13 cellular contexts compared by ENCODE assay signal in the genomic region with DNA sequence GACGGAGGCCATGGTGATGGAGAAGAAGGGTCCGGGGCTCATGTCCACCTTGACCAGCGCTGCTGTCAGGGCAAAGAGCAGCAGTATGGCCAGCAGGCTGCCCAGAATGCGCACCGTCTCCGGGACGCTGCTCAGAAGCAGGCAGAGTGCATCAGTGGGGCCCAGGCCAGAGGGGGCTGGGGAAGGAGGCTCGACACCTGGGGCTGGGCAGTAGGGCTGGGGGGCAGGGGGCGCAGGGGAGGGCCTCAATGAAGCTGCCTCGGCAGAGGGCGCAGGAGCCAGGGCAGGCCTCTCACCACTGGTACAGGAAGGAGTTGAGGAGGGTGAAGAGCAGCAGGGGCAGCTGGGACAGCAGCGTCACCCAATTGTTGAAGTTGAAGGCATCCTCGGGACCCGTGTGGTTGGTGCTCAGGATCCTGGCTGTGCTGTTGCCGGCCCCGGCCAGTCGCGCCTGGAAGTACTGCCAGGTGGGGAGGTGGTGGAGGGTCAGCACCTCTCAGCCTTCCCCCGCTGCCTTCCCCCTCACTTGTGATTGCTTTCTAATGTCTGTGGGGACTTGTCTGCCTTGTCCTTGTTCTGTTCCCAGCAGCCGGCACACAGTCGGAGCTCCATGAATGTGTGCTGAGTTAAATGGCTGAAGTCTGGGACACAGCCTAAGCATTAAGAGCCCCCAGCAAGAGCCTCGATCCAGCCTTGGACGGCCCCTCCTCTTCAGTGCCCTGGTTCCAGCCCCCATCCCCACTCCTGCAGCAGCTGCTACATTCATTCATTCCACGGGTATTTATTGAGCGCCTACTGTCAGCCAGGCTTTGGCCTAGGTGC. TPM values are rescaled to one million over a fixed set of nuclear protein-coding genes. Genes with fewer than 3 reads are reported as not detected.
DNase-seq lines count a peak whose midpoint lies in the region; TF ChIP-seq lines count a peak whose summit lies in the region.
"Had no signal": no experiment of that assay in that cellular context is flagged by ENCODE, and none has a peak within 500 bp of the region (broad histone marks: within the 10 kb centered on the region; RNA-seq: fewer than 3 reads in every experiment).

No MANE protein-coding gene starts in this region.

- DNase-seq in NB4 (ENCODE audit: low read depth), result peak; percentile 6
- DNase-seq in chondrocyte (ENCODE audit: low spot score), result peak; percentile 81
- DNase-seq in neural crest cell (ENCODE audit: low read depth, low spot score), result no peak
- DNase-seq in NOMO-1 treated with dmso at 0.1 percent for 144 hours (lab: John Stamatoyannopoulos, UW; ENCODE audit: unreplicated experiment), result no peak
- DNase-seq in dorsolateral prefrontal cortex, result no peak
- no peak for DNase-seq in nucleus accumbens (lab: John Stamatoyannopoulos, UW)
- DNase-seq: caudate nucleus; DMS 273 treated with DMSO at 0.1 percent for 48 hours; MM.1S; occipital lobe; stimulated activated CD4-positive, alpha-beta T cell treated with anti-CD3 and anti-CD28 coated beads, Interleukin-4, amount 100 ng/mL, for 4 hours; T-helper 9 cell had no signal

- intact Hi-C loops in dorsolateral prefrontal cortex (cut with DNase I), result no loop called here

- H3K27me3 ChIP-seq in DOHH2 (ENCODE audit: control insufficient read depth, low read length) (peaks cover 5% of the 10 kb centered on the region; the same call in 1 of the 2 replicates), dorsolateral prefrontal cortex (no peaks in the 10 kb centered on the region)

- H3K4me2 ChIP-seq in DOHH2 (ENCODE audit: low read length), result no peak overlapping the region

- peaks cover 26% of the 10 kb centered on the region for H3K79me2 ChIP-seq in DOHH2 (ENCODE audit: control insufficient read depth, low read length)

- TF ChIP-seq CTCF in DOHH2 (IDR thresholded peaks at IDR 0.05; ENCODE audit: low read depth, low read length, poor library complexity, severe bottlenecking), result no peak
- no peak for TF ChIP-seq CTCF in NB4 (IDR thresholded peaks at IDR 0.05; ENCODE audit: low read depth, low read length)
- TF ChIP-seq CTCF in chondrocyte (IDR thresholded peaks at IDR 0.05), result no peak
- no peak for TF ChIP-seq CTCF in neural crest cell (conservative IDR thresholded peaks at IDR 0.05)
- no peak for TF ChIP-seq CTCF in dorsolateral prefrontal cortex (IDR thresholded peaks at IDR 0.05 in 54 of 56, conservative IDR thresholded peaks at IDR 0.05 in 2 of 56; ENCODE audit: low read depth in 1 of 56, partially characterized antibody in 56 of 56)

- H3K36me3 Mint-ChIP-seq in chondrocyte (ENCODE audit: low read depth), result peaks cover 2% of the 10 kb centered on the region
- H3K36me3 Mint-ChIP-seq in neural crest cell (ENCODE audit: low read depth), result peaks cover 13% of the 10 kb centered on the region

- peak overlapping the region; percentile 100; the same call in 1 of the 2 replicates for H3K4me3 ChIP-seq in DOHH2 (ENCODE audit: low read length)
- H3K4me3 ChIP-seq in NB4 (ENCODE audit: low read depth, low read length), result peak overlapping the region; percentile 94
- no peak overlapping the region for H3K4me3 ChIP-seq in dorsolateral prefrontal cortex

- no peaks in the 10 kb centered on the region for H4K20me1 ChIP-seq in DOHH2 (ENCODE audit: control insufficient read depth, insufficient read depth, low read depth, low read length)

- H3K4me1 ChIP-seq in DOHH2 (ENCODE audit: control insufficient read depth, low read length), result peaks cover 29% of the 10 kb centered on the region

- H3K9me2 ChIP-seq in DOHH2 (replicated peaks; ENCODE audit: control insufficient read depth, low read length), result no peaks in the 10 kb centered on the region

- H3K27ac Mint-ChIP-seq in chondrocyte (ENCODE audit: unreplicated experiment) (peak overlapping the region; percentile 62), neural crest cell (ENCODE audit: unreplicated experiment) (peak overlapping the region; percentile 57)

- H3K4me3 Mint-ChIP-seq in chondrocyte (ENCODE audit: unreplicated experiment) (peak overlapping the region; percentile 78), neural crest cell (peak overlapping the region; percentile 94)

- no peak for TF ChIP-seq POLR2A in NB4 (IDR thresholded peaks at IDR 0.05; ENCODE audit: extremely low read depth, insufficient read length)

- H3F3A ChIP-seq in DOHH2 (ENCODE audit: control insufficient read depth, insufficient read depth), result peaks cover 17% of the 10 kb centered on the region

- H3K9me3 Mint-ChIP-seq in chondrocyte (ENCODE audit: low read depth) (no peaks in the 10 kb centered on the region), neural crest cell (no peaks in the 10 kb centered on the region)

- peaks cover 63% of the 10 kb centered on the region for H3K36me3 ChIP-seq in DOHH2 (ENCODE audit: control insufficient read depth, low read length)

- H3K27me3 Mint-ChIP-seq in chondrocyte (ENCODE audit: low read depth) (no peaks in the 10 kb centered on the region), neural crest cell (ENCODE audit: low read depth) (peaks cover 5% of the 10 kb centered on the region)

- no peaks in the 10 kb centered on the region for H3K9me3 ChIP-seq in DOHH2 (ENCODE audit: control insufficient read depth, insufficient read depth, low read length)

- H3K27ac ChIP-seq in DOHH2 (ENCODE audit: low read depth, low read length) (no peak overlapping the region), dorsolateral prefrontal cortex (peak overlapping the region in 2 of 59 donors; percentile 27 to 53)

- H3K4me1 Mint-ChIP-seq in chondrocyte (ENCODE audit: low read depth), result peaks cover 24% of the 10 kb centered on the region
- peaks cover 29% of the 10 kb centered on the region for H3K4me1 Mint-ChIP-seq in neural crest cell

RNA-seq across cellular contexts. Expression of a gene that starts 2.3 kb away (rescaled TPM):
- total RNA-seq in chondrocyte (2.6 to 8.9 TPM (median 7.9 TPM) in 3 replicates), neural crest cell (38.7 and 39.5 TPM in 2 replicates), dorsolateral prefrontal cortex (10 to 100 TPM in 35 of 120 experiments, 1 to 10 TPM in 85; 5.3 to 16.6 (median 9.0) TPM)

RNA-seq across cellular contexts. Expression of a gene that starts 21.9 kb away (rescaled TPM):
- total RNA-seq in chondrocyte (18.2 to 30.4 TPM (median 21.1 TPM) in 3 replicates), neural crest cell (43.3 and 43.8 TPM in 2 replicates), dorsolateral prefrontal cortex (100 to 1,000 TPM; 105 to 293 (median 220) TPM)

RNA-seq across cellular contexts. Expression of a gene that starts 24.4 kb away (rescaled TPM):
- total RNA-seq in chondrocyte (22.4 to 23.6 TPM (median 23.3 TPM) in 3 replicates), neural crest cell (40.2 and 49.0 TPM in 2 replicates), dorsolateral prefrontal cortex (10 to 100 TPM; 10.3 to 25.1 (median 16.2) TPM)

RNA-seq across cellular contexts. Expression of a gene that starts 33.0 kb away (rescaled TPM):
- 7.1 to 7.7 TPM (median 7.2 TPM) in 3 replicates for total RNA-seq in chondrocyte
- total RNA-seq in neural crest cell, result 3.7 and 4.3 TPM in 2 replicates
- 10 to 100 TPM in 107 of 120 experiments, 1 to 10 TPM in 13; 4.0 to 30.0 (median 14.9) TPM for total RNA-seq in dorsolateral prefrontal cortex

RNA-seq across cellular contexts. Expression of a gene that starts 51.6 kb away (rescaled TPM):
- total RNA-seq in chondrocyte, result 0.60 to 1.7 TPM (median 1.2 TPM) in 3 replicates
- total RNA-seq in neural crest cell, result 0.14 and 0.63 TPM in 2 replicates
- 100 to 1,000 TPM in 3 of 120 experiments, 10 to 100 TPM in 2, 1 to 10 TPM in 23, under 1 TPM in 49, not detected in 43; 0.13 to 188 (median 0.67) TPM for total RNA-seq in dorsolateral prefrontal cortex

Comparison
In these comparisons a context has a peak if more than half of its experiments do, and no peak if none do; other contexts are left out.
1. H3K4me3 ChIP-seq: peak in DOHH2 (single experiment) and NB4 (single experiment); none in dorsolateral prefrontal cortex (0 of 59).
2. DNase-seq: peak in NB4 (single experiment) and chondrocyte (single experiment); none in neural crest cell (single experiment), NOMO-1 treated with dmso at 0.1 percent for 144 hours (single experiment), dorsolateral prefrontal cortex (0 of 10) and nucleus accumbens (0 of 56).